In the genomic region with DNA sequence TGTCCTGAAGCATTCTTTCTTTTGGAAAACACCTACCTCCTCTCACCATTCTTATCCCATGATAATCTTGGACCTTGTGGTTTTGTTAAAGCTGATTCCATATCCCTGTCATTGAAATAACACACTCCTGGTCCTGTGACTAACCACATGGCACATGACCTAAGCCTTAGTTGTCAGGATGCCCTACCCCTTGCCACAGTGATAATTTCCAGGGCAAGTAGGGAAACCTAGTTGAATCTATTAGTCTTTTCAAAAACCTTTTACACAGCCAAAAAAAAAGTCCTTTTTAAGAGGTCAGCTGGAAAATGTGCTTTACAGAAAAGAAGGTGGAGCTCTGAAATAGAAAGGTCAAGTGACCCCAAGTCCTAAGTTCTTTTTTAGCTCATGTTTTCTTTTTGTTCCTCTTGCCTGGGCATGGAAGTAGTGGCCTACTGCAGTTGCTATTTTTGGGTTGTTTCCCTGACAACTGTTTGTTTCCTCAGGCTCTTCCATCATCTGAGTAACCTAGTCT, we compare ENCODE assay signal across 12 cellular contexts.
DNase-seq lines count a peak whose midpoint lies in the region; ATAC-seq, FAIRE-seq and TF ChIP-seq lines count a peak whose summit lies in the region.
"Had no signal": no experiment of that assay in that cellular context is flagged by ENCODE, and none has a peak within 500 bp of the region (broad histone marks: within the 10 kb centered on the region; RNA-seq: fewer than 3 reads in every experiment).

No MANE protein-coding gene starts in this region.

- no peak for ATAC-seq in activated CD8-positive, alpha-beta T cell treated with anti-CD3 and anti-CD28 coated beads for 36 hours

- H3K36me3 Mint-ChIP-seq in activated naive CD4-positive, alpha-beta T cell treated with anti-CD3 and anti-CD28 coated beads for 36 hours (ENCODE audit: low read depth): no peaks in the 10 kb centered on the region
- no peaks in the 10 kb centered on the region for H3K36me3 Mint-ChIP-seq in activated CD8-positive, alpha-beta T cell treated with anti-CD3 and anti-CD28 coated beads for 36 hours (ENCODE audit: low read depth)
- H3K36me3 Mint-ChIP-seq: activated naive CD4-positive, alpha-beta T cell treated with anti-CD3 and anti-CD28 coated beads, Interleukin-2, amount 10 ng/mL, durations not matched to agents 7 days and 5 days had no signal

- POLR2A ChIA-PET in activated CD8-positive, alpha-beta T cell treated with anti-CD3 and anti-CD28 coated beads for 36 hours (lab: Charles Lee): no interaction called here

- H3K4me3 Mint-ChIP-seq in activated naive CD4-positive, alpha-beta T cell treated with anti-CD3 and anti-CD28 coated beads for 36 hours: no peak overlapping the region
- no peak overlapping the region for H3K4me3 Mint-ChIP-seq in activated CD8-positive, alpha-beta T cell treated with anti-CD3 and anti-CD28 coated beads for 36 hours
- H3K4me3 Mint-ChIP-seq: activated naive CD4-positive, alpha-beta T cell treated with anti-CD3 and anti-CD28 coated beads, Interleukin-2, amount 10 ng/mL, durations not matched to agents 7 days and 5 days; T-helper 2 cell treated with Interferon-gamma antibody and Interleukin-4, amounts not matched to agents 5 μg/mL and 100 μg/mL, for 36 hours had no signal

- intact Hi-C loops in activated naive CD4-positive, alpha-beta T cell treated with anti-CD3 and anti-CD28 coated beads for 36 hours (cut with micrococcal nuclease): no loop called here
- intact Hi-C loops in activated CD8-positive, alpha-beta T cell treated with anti-CD3 and anti-CD28 coated beads for 36 hours (cut with micrococcal nuclease): no loop called here

- DNase-seq in NOMO-1 treated with DMSO at 0.1 percent for 48 hours (lab: John Stamatoyannopoulos, UW; ENCODE audit: unreplicated experiment) (peak; percentile 1), NOMO-1 (lab: John Stamatoyannopoulos, UW; ENCODE audit: unreplicated experiment in 2 of 2) (no peak), SW480 (ENCODE audit: low spot score) (peak; percentile 16), glomerular visceral epithelial cell (ENCODE audit: extremely low spot score) (peak; percentile 89), urothelium cell line (ENCODE audit: low spot score) (peak; percentile 35), NCI-H345 treated with DMSO at 0.1 percent for 48 hours (lab: John Stamatoyannopoulos, UW; ENCODE audit: unreplicated experiment) (no peak)
- DNase-seq in activated naive CD4-positive, alpha-beta T cell treated with anti-CD3 and anti-CD28 coated beads for 36 hours: no peak
- no peak for DNase-seq in activated CD8-positive, alpha-beta T cell treated with anti-CD3 and anti-CD28 coated beads for 36 hours
- DNase-seq: activated naive CD4-positive, alpha-beta T cell treated with anti-CD3 and anti-CD28 coated beads, Interleukin-2, amount 10 ng/mL, durations not matched to agents 7 days and 5 days; AML-193; NCI-H1694 treated with DMSO at 0.1 percent for 48 hours had no signal

- peaks cover 1% of the 10 kb centered on the region for H3K27me3 Mint-ChIP-seq in activated naive CD4-positive, alpha-beta T cell treated with anti-CD3 and anti-CD28 coated beads for 36 hours (ENCODE audit: low read depth)
- H3K27me3 Mint-ChIP-seq in activated CD8-positive, alpha-beta T cell treated with anti-CD3 and anti-CD28 coated beads for 36 hours: no peaks in the 10 kb centered on the region
- H3K27me3 Mint-ChIP-seq: activated naive CD4-positive, alpha-beta T cell treated with anti-CD3 and anti-CD28 coated beads, Interleukin-2, amount 10 ng/mL, durations not matched to agents 7 days and 5 days had no signal

- H3K27ac Mint-ChIP-seq in activated naive CD4-positive, alpha-beta T cell treated with anti-CD3 and anti-CD28 coated beads for 36 hours: no peak overlapping the region
- no peak overlapping the region for H3K27ac Mint-ChIP-seq in activated CD8-positive, alpha-beta T cell treated with anti-CD3 and anti-CD28 coated beads for 36 hours
- H3K27ac Mint-ChIP-seq: activated naive CD4-positive, alpha-beta T cell treated with anti-CD3 and anti-CD28 coated beads, Interleukin-2, amount 10 ng/mL, durations not matched to agents 7 days and 5 days; T-helper 2 cell treated with Interferon-gamma antibody and Interleukin-4, amounts not matched to agents 5 μg/mL and 100 μg/mL, for 36 hours had no signal

- no peak for TF ChIP-seq CTCF in activated CD8-positive, alpha-beta T cell treated with anti-CD3 and anti-CD28 coated beads for 36 hours (IDR thresholded peaks at IDR 0.05)

- CTCF ChIA-PET in activated naive CD4-positive, alpha-beta T cell treated with anti-CD3 and anti-CD28 coated beads for 36 hours (lab: Charles Lee): no interaction called here
- CTCF ChIA-PET in activated CD8-positive, alpha-beta T cell treated with anti-CD3 and anti-CD28 coated beads for 36 hours (lab: Charles Lee): no interaction called here

- H3K4me1 Mint-ChIP-seq in activated naive CD4-positive, alpha-beta T cell treated with anti-CD3 and anti-CD28 coated beads for 36 hours (ENCODE audit: low read depth): no peaks in the 10 kb centered on the region
- H3K4me1 Mint-ChIP-seq in activated CD8-positive, alpha-beta T cell treated with anti-CD3 and anti-CD28 coated beads for 36 hours (ENCODE audit: low read depth): no peaks in the 10 kb centered on the region
- H3K4me1 Mint-ChIP-seq: activated naive CD4-positive, alpha-beta T cell treated with anti-CD3 and anti-CD28 coated beads, Interleukin-2, amount 10 ng/mL, durations not matched to agents 7 days and 5 days had no signal

- peak; percentile 40 for FAIRE-seq in urothelium cell line (lab: Jason Lieb, UNC)

- no peaks in the 10 kb centered on the region for H3K9me3 Mint-ChIP-seq in activated naive CD4-positive, alpha-beta T cell treated with anti-CD3 and anti-CD28 coated beads for 36 hours
- no peaks in the 10 kb centered on the region for H3K9me3 Mint-ChIP-seq in activated CD8-positive, alpha-beta T cell treated with anti-CD3 and anti-CD28 coated beads for 36 hours
- H3K9me3 Mint-ChIP-seq: activated naive CD4-positive, alpha-beta T cell treated with anti-CD3 and anti-CD28 coated beads, Interleukin-2, amount 10 ng/mL, durations not matched to agents 7 days and 5 days had no signal

Comparison
In these comparisons a context has a peak if more than half of its experiments do, and no peak if none do; other contexts are left out.
1. DNase-seq: peak in NOMO-1 treated with DMSO at 0.1 percent for 48 hours (single experiment), SW480 (single experiment), glomerular visceral epithelial cell (single experiment) and urothelium cell line (single experiment); none in NOMO-1 (0 of 2), activated naive CD4-positive, alpha-beta T cell treated with anti-CD3 and anti-CD28 coated beads for 36 hours (single experiment), NCI-H345 treated with DMSO at 0.1 percent for 48 hours (single experiment) and activated CD8-positive, alpha-beta T cell treated with anti-CD3 and anti-CD28 coated beads for 36 hours (single experiment).